ENCODE assay signal across 7 cellular contexts in genomic region chr6:161761966-161762365, GRCh38.
"Had no signal": no experiment of that assay in that cellular context is flagged by ENCODE, and none has a peak within 500 bp of the region (broad histone marks: within the 10 kb centered on the region; RNA-seq: fewer than 3 reads in every experiment).

No MANE protein-coding gene starts in this region.

- DNase-seq: GM23248, GOT3, H7, HFFc6 had no signal

- H3K9me3 ChIP-seq: HAP-1 had no signal

- H3K4me3 ChIP-seq: GM23248, HAP-1 had no signal

- H3K27me3 Mint-ChIP-seq: IgD-negative memory B cell had no signal

- H3K4me1 ChIP-seq: HAP-1 had no signal

- H3K27ac ChIP-seq: GM23248, HL-60 had no signal

- H3K4me3 Mint-ChIP-seq: HFFc6, IgD-negative memory B cell had no signal

- H3K9ac ChIP-seq: GM23248 had no signal

- H3K9me3 Mint-ChIP-seq: IgD-negative memory B cell had no signal

- H3K27ac Mint-ChIP-seq: HFFc6, IgD-negative memory B cell had no signal

- H3K36me3 ChIP-seq: HAP-1 had no signal

- H2AFZ ChIP-seq: GM23248 had no signal
